12 cellular contexts compared by ENCODE assay signal in genomic region chr5:14218480-14218879, GRCh38.
DNase-seq lines count a peak whose midpoint lies in the region; ATAC-seq, FAIRE-seq and TF ChIP-seq lines count a peak whose summit lies in the region.
"Had no signal": no experiment of that assay in that cellular context is flagged by ENCODE, and none has a peak within 500 bp of the region (broad histone marks: within the 10 kb centered on the region; RNA-seq: fewer than 3 reads in every experiment).

No MANE protein-coding gene starts in this region.

- H3K27ac Mint-ChIP-seq in astrocyte (ENCODE audit: unreplicated experiment), result no peak overlapping the region
- peak overlapping the region; percentile 99 for H3K27ac Mint-ChIP-seq in memory B cell

- H3K4ac ChIP-seq in IMR-90 (ENCODE audit: low read depth, low read length), result peak overlapping the region; percentile 52; the same call in 1 of the 2 replicates

- H3K9me3 ChIP-seq in IMR-90 (ENCODE audit: control insufficient read depth, insufficient read depth, low read length) (no peaks in the 10 kb centered on the region), astrocyte (ENCODE audit: insufficient read depth, low read depth, low read length) (no peaks in the 10 kb centered on the region), stomach (no peaks in the 10 kb centered on the region), suprapubic skin (no peaks in the 10 kb centered on the region)

- TF ChIP-seq CTCF in IMR-90 (conservative IDR thresholded peaks at IDR 0.05; ENCODE audit: low read depth, low read length) (no peak), astrocyte (IDR thresholded peaks at IDR 0.05; ENCODE audit: insufficient read depth, low read depth, low read length) (no peak), stomach (IDR thresholded peaks at IDR 0.05) (no peak), suprapubic skin (IDR thresholded peaks at IDR 0.05) (no peak)

- H3K9me3 Mint-ChIP-seq in astrocyte (ENCODE audit: unreplicated experiment) (no peaks in the 10 kb centered on the region), memory B cell (no peaks in the 10 kb centered on the region)

- no peak overlapping the region for H2BK20ac ChIP-seq in IMR-90 (ENCODE audit: low read depth, low read length)

- H3K4me1 ChIP-seq in IMR-90 (ENCODE audit: control insufficient read depth, insufficient read depth, low read length) (peaks cover 48% of the 10 kb centered on the region), astrocyte (ENCODE audit: insufficient read depth, low read length) (peaks cover 56% of the 10 kb centered on the region), stomach (peaks cover 35 to 72% (median 54%) of the 10 kb centered on the region in 4 donors), suprapubic skin (peaks cover 24% of the 10 kb centered on the region)

- BruUV-seq in IMR-90 (replicated peaks; lab: Mats Ljungman, UMichigan), result no TSS peak

- peaks cover 40% of the 10 kb centered on the region for H3K9me1 ChIP-seq in IMR-90 (ENCODE audit: insufficient read depth, low read length)

- H3K18ac ChIP-seq in IMR-90 (ENCODE audit: low read depth, low read length), result no peak overlapping the region

- no peak overlapping the region for H4K91ac ChIP-seq in IMR-90 (ENCODE audit: insufficient read depth, low read depth, low read length)

- H3K4me3 Mint-ChIP-seq in astrocyte (ENCODE audit: unreplicated experiment) (no peak overlapping the region), memory B cell (no peak overlapping the region)

- no peak for FAIRE-seq in astrocyte (lab: Jason Lieb, UNC)

- H4K5ac ChIP-seq in IMR-90 (ENCODE audit: low read depth, low read length), result no peak overlapping the region

- 74% methylated on average over 3 of the region's 6 CpGs; no CpG with 5 or more reads in 1 of the 2 experiments for WGBS in IMR-90 (ENCODE audit: extremely low coverage in 2 of 2, insufficient read length in 1 of 2), 2 experiments
- WGBS in stomach, 5 donors, result 64 to 82% (median 74%) methylated on average over 6 of the region's 6 CpGs
- WGBS in suprapubic skin, result 91% methylated on average over 2 of the region's 6 CpGs

- peaks cover 91% of the 10 kb centered on the region for H3K4me1 Mint-ChIP-seq in astrocyte (ENCODE audit: low read depth, unreplicated experiment)
- peaks cover 71% of the 10 kb centered on the region for H3K4me1 Mint-ChIP-seq in memory B cell

- peaks cover 100% of the 10 kb centered on the region for H3K79me2 ChIP-seq in astrocyte (ENCODE audit: insufficient read depth, low read length)

- no peak for TF ChIP-seq RAD21 in IMR-90 (IDR thresholded peaks at IDR 0.05; ENCODE audit: low read length)

- H3K4me3 ChIP-seq in IMR-90 (ENCODE audit: insufficient read depth, low read depth, low read length) (no peak overlapping the region), astrocyte (ENCODE audit: insufficient read depth, low read depth, low read length) (no peak overlapping the region), stomach (peak overlapping the region in 1 of 4 donors; percentile 11), suprapubic skin (no peak overlapping the region)
- H3K4me3 ChIP-seq: SK-N-MC had no signal

- H3K36me3 ChIP-seq in IMR-90 (ENCODE audit: control insufficient read depth, insufficient read depth, low read length) (peaks cover 17% of the 10 kb centered on the region), astrocyte (ENCODE audit: insufficient read depth, low read length) (peaks cover 13% of the 10 kb centered on the region), stomach (no peaks in the 10 kb centered on the region), suprapubic skin (no peaks in the 10 kb centered on the region)

- peak overlapping the region; percentile 35 for H2BK5ac ChIP-seq in IMR-90 (ENCODE audit: low read depth, low read length, poor library complexity, severe bottlenecking)

- POLR2A ChIA-PET in IMR-90 (lab: Charles Lee; ENCODE audit: unreplicated experiment), result no interaction called here

- no peak overlapping the region for H3K56ac ChIP-seq in IMR-90 (ENCODE audit: extremely low read depth, insufficient read depth, low read length)

- no peak overlapping the region for H2AK5ac ChIP-seq in IMR-90 (ENCODE audit: low read depth, low read length)

- H3K27me3 Mint-ChIP-seq in astrocyte (ENCODE audit: low read depth, unreplicated experiment), result no peaks in the 10 kb centered on the region
- no peaks in the 10 kb centered on the region for H3K27me3 Mint-ChIP-seq in memory B cell

- TF ChIP-seq POLR2A in IMR-90 (IDR thresholded peaks at IDR 0.05; ENCODE audit: low read depth, low read length), result no peak
- no peak for TF ChIP-seq POLR2A in stomach (IDR thresholded peaks at IDR 0.05)
- no peak for TF ChIP-seq POLR2A in suprapubic skin (IDR thresholded peaks at IDR 0.05)

- H3K27me3 ChIP-seq in IMR-90 (ENCODE audit: control insufficient read depth, insufficient read depth, low read length) (no peaks in the 10 kb centered on the region), astrocyte (ENCODE audit: insufficient read depth, low read length) (no peaks in the 10 kb centered on the region), stomach (no peaks in the 10 kb centered on the region), suprapubic skin (no peaks in the 10 kb centered on the region)

- CTCF ChIA-PET in IMR-90 (lab: Yijun Ruan, JAX), result no interaction called here

- in situ Hi-C loops in IMR-90 (cut with MboI; ENCODE audit: low sequenced_read_pairs), result no loop called here

- H3K36me3 Mint-ChIP-seq in astrocyte (ENCODE audit: low read depth, unreplicated experiment) (peaks cover 9% of the 10 kb centered on the region), memory B cell (peaks cover 8% of the 10 kb centered on the region)

- H2AFZ ChIP-seq in IMR-90 (replicated peaks; ENCODE audit: low read length, poor library complexity) (no peak overlapping the region), astrocyte (ENCODE audit: low read depth, low read length) (no peak overlapping the region)

- no peak overlapping the region for H4K8ac ChIP-seq in IMR-90 (ENCODE audit: low read depth in 2 of 2, low read length in 2 of 2)

- no peak overlapping the region for H3K9ac ChIP-seq in IMR-90 (ENCODE audit: low read depth, low read length)
- peak overlapping the region; percentile 26 for H3K9ac ChIP-seq in astrocyte (ENCODE audit: low read length)

- peak overlapping the region; percentile 91; the same call in 1 of the 2 replicates for H3K23ac ChIP-seq in IMR-90 (ENCODE audit: low read depth, low read length)

- TF ChIP-seq EP300 in stomach (IDR thresholded peaks at IDR 0.05) (no peak), suprapubic skin (IDR thresholded peaks at IDR 0.05) (no peak)

- H3K79me1 ChIP-seq in IMR-90 (ENCODE audit: low read depth in 1 of 2, low read length in 2 of 2), result peaks cover 0 to 74% of the 10 kb centered on the region in 2 experiments; a peak in 2 of 4 replicates

- ATAC-seq in IMR-90 (ENCODE audit: low read depth) (no peak), memory B cell (ENCODE audit: low read depth) (peak; percentile 22), HG03039 (IDR thresholded peaks at IDR 0.05; ENCODE audit: unreplicated experiment) (no peak)

- no peak overlapping the region for H2BK15ac ChIP-seq in IMR-90 (ENCODE audit: low read depth, low read length)

- H3K4me2 ChIP-seq in IMR-90 (ENCODE audit: low read depth, low read length) (0 out of 2 replicates have a peak overlapping the region, but pooled peaks have one; percentile 11), astrocyte (ENCODE audit: low read length) (peak overlapping the region; percentile 51)

- peaks cover 99% of the 10 kb centered on the region for H4K20me1 ChIP-seq in IMR-90 (ENCODE audit: insufficient read depth, low read length)
- H4K20me1 ChIP-seq in astrocyte (ENCODE audit: insufficient read depth, low read length), result peaks cover 98% of the 10 kb centered on the region

- intact Hi-C loops in IMR-90 (cut with micrococcal nuclease) (no loop called here), stomach (cut with DNase I; ENCODE audit: low total_unique reads) (loop anchor here (10.0 kb wide), 1 partner anchor 74 kb away; the partner anchor contains the start of gene TRIO)

- dilution Hi-C loops in IMR-90 (cut with HindIII; ENCODE audit: low sequenced_read_pairs, unreplicated experiment), result no loop called here

- DNase-seq in IMR-90, result no peak
- no peak for DNase-seq in astrocyte (ENCODE audit: low read depth)
- DNase-seq in memory B cell (ENCODE audit: low spot score in 2 of 2), result no peak
- DNase-seq in stomach, result no peak
- no peak for DNase-seq in suprapubic skin (ENCODE audit: low spot score in 2 of 2)
- DNase-seq in NCI-H187 treated with DMSO at 0.1 percent for 48 hours (lab: John Stamatoyannopoulos, UW), result no peak
- no peak for DNase-seq in DMS53 (lab: John Stamatoyannopoulos, UW)
- DNase-seq: activated CD4-positive, CD25-positive, alpha-beta regulatory T cell; left colon; NCI-H748 treated with DMSO at 0.1 percent for 48 hours had no signal

- H3K14ac ChIP-seq in IMR-90 (replicated peaks; ENCODE audit: low read depth, low read length), result peak overlapping the region; percentile 72; the same call in 1 of the 2 replicates

- H2BK120ac ChIP-seq in IMR-90 (ENCODE audit: low read depth, low read length), result no peak overlapping the region

- H3K27ac ChIP-seq in IMR-90 (ENCODE audit: insufficient read depth, low read length) (peak overlapping the region; percentile 2; the same call in 1 of the 2 replicates), astrocyte (ENCODE audit: low read depth, low read length) (no peak overlapping the region), stomach (peak overlapping the region in 4 of 5 donors; percentile 17 to 76 (median 62)), suprapubic skin (no peak overlapping the region)
- H3K27ac ChIP-seq: SK-N-MC had no signal

- H2AK9ac ChIP-seq in IMR-90 (replicated peaks; ENCODE audit: low read depth, low read length, poor library complexity), result peak overlapping the region; percentile 2

TF ChIP-seq in IMR-90, 13 proteins besides CTCF, POLR2A, EP300 and RAD21:
- TF ChIP-seq CHD1 (IDR thresholded peaks at IDR 0.05; ENCODE audit: low read depth, low read length), result no peak
- TF ChIP-seq MAFK (IDR thresholded peaks at IDR 0.05; ENCODE audit: low read depth, low read length), result no peak
- TF ChIP-seq MAZ (IDR thresholded peaks at IDR 0.05; ENCODE audit: borderline replicate concordance, low read depth, low read length), result no peak
- TF ChIP-seq RCOR1 (IDR thresholded peaks at IDR 0.05; ENCODE audit: insufficient replicate concordance, low read length), result no peak

Comparison
In these comparisons a context has a peak if more than half of its experiments do, and no peak if none do; other contexts are left out.
1. H3K27ac ChIP-seq: peak in IMR-90 (single experiment) and stomach (4 of 5); none in astrocyte (single experiment) and suprapubic skin (single experiment).